In the genomic region with DNA sequence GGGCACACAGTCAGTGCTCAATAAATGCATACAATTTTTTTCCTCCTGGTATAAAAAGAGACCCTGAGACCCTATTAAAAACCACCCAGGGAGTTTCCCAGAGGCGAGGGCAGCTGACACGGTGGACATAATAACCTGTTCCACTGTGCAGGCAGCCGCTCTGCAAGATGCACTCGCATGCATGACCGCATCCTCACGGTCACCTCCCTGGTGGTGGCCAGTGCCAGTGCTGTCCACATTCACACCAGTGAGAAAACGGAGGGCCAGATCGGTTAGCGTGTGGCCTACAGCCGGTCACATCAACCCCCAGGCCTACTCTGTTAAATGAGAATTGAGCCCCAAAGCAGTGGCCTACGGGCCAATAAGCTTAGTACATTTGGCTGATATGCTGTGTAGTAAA, we compare ENCODE assay signal across 14 cellular contexts.
"Had no signal": no experiment of that assay in that cellular context is flagged by ENCODE, and none has a peak within 500 bp of the region (broad histone marks: within the 10 kb centered on the region; RNA-seq: fewer than 3 reads in every experiment).

No MANE protein-coding gene starts in this region.

- H3K9me3 Mint-ChIP-seq: activated naive CD8-positive, alpha-beta T cell treated with anti-CD3 and anti-CD28 coated beads, Interleukin-2, amount 10 ng/mL, durations not matched to agents 7 days and 5 days; activated T-cell treated with anti-CD3 and anti-CD28 coated beads, Interleukin-2, amount 50 U/mL, for 4 hours; immature natural killer cell; natural killer cell treated with Interleukin-12 subunit alpha and Interleukin-12 subunit beta and Interleukin-15 and Interleukin-18, amount 100 ng/mL, for 72 hours had no signal

- H3K27ac Mint-ChIP-seq: activated naive CD8-positive, alpha-beta T cell treated with anti-CD3 and anti-CD28 coated beads, Interleukin-2, amount 10 ng/mL, durations not matched to agents 7 days and 5 days had no signal

- H3K27me3 Mint-ChIP-seq: activated naive CD8-positive, alpha-beta T cell treated with anti-CD3 and anti-CD28 coated beads, Interleukin-2, amount 10 ng/mL, durations not matched to agents 7 days and 5 days; natural killer cell treated with Interleukin-12 subunit alpha and Interleukin-12 subunit beta and Interleukin-15 and Interleukin-18, amount 100 ng/mL, for 72 hours had no signal

- ATAC-seq: activated T-cell treated with anti-CD3 and anti-CD28 coated beads, Interleukin-2, amount 50 U/mL, for 4 hours; lower lobe of right lung; natural killer cell treated with Interleukin-12 subunit alpha and Interleukin-12 subunit beta and Interleukin-15 and Interleukin-18, amount 100 ng/mL, for 72 hours had no signal

- H3K27me3 ChIP-seq: breast epithelium, esophagus muscularis mucosa, ovary, upper lobe of left lung had no signal

- DNase-seq: activated CD4-positive, alpha-beta T cell treated with anti-CD3 and anti-CD28 coated beads, Interleukin-2, amount 50 U/mL, for 48 hours; activated CD4-positive, CD25-positive, alpha-beta regulatory T cell treated with anti-CD3 and anti-CD28 coated beads, Interleukin-2, amount 50 U/mL, for 72 hours; activated effector memory CD4-positive, alpha-beta T cell treated with anti-CD3 and anti-CD28 coated beads, Interleukin-2, amount 50 U/mL, for 16 hours; activated naive CD8-positive, alpha-beta T cell treated with anti-CD3 and anti-CD28 coated beads, Interleukin-2, amount 10 ng/mL, durations not matched to agents 7 days and 5 days; activated T-cell treated with anti-CD3 and anti-CD28 coated beads, Interleukin-2, amount 50 U/mL, for 4 hours; aorta; immature natural killer cell; lower lobe of right lung; ovary; T-helper 2 cell had no signal

- H3K9me3 ChIP-seq: breast epithelium, esophagus muscularis mucosa, lower lobe of right lung, ovary, upper lobe of left lung had no signal

- H3K4me3 ChIP-seq: breast epithelium, esophagus muscularis mucosa, lower lobe of right lung, ovary, upper lobe of left lung had no signal

- H3K27ac ChIP-seq: esophagus muscularis mucosa, lower lobe of right lung, ovary had no signal

- H3K4me3 Mint-ChIP-seq: activated naive CD8-positive, alpha-beta T cell treated with anti-CD3 and anti-CD28 coated beads, Interleukin-2, amount 10 ng/mL, durations not matched to agents 7 days and 5 days; activated T-cell treated with anti-CD3 and anti-CD28 coated beads, Interleukin-2, amount 50 U/mL, for 4 hours; immature natural killer cell; natural killer cell treated with Interleukin-12 subunit alpha and Interleukin-12 subunit beta and Interleukin-15 and Interleukin-18, amount 100 ng/mL, for 72 hours had no signal

- H3K36me3 ChIP-seq: breast epithelium, ovary had no signal
